Comparison of ENCODE assay signal across 19 cellular contexts in genomic region chr4:185247151-185247550, GRCh38. TPM values are rescaled to one million over a fixed set of nuclear protein-coding genes. Genes with fewer than 3 reads are reported as not detected.
DNase-seq lines count a peak whose midpoint lies in the region; ATAC-seq and TF ChIP-seq lines count a peak whose summit lies in the region.
"Had no signal": no experiment of that assay in that cellular context is flagged by ENCODE, and none has a peak within 500 bp of the region (broad histone marks: within the 10 kb centered on the region; RNA-seq: fewer than 3 reads in every experiment).

No MANE protein-coding gene starts in this region.

- H3K18ac ChIP-seq in IMR-90 (ENCODE audit: low read depth, low read length) = no peak overlapping the region

- no peak overlapping the region for H3K56ac ChIP-seq in IMR-90 (ENCODE audit: extremely low read depth, insufficient read depth, low read length)

- no peak overlapping the region for H2BK15ac ChIP-seq in IMR-90 (ENCODE audit: low read depth, low read length)

- H3K79me1 ChIP-seq in IMR-90 (ENCODE audit: low read depth in 1 of 2, low read length in 2 of 2) = peaks cover 15 to 17% of the 10 kb centered on the region in 2 experiments

- H3K79me2 ChIP-seq in smooth muscle cell (ENCODE audit: low read depth) = peaks cover 45% of the 10 kb centered on the region

- no peak for TF ChIP-seq POLR2A in IMR-90 (IDR thresholded peaks at IDR 0.05; ENCODE audit: low read depth, low read length)
- no peak for TF ChIP-seq POLR2A in gastrocnemius medialis (IDR thresholded peaks at IDR 0.05)

- ATAC-seq in activated CD4-positive, CD25-positive, alpha-beta regulatory T cell treated with anti-CD3 and anti-CD28 coated beads, Interleukin-2, amount 50 U/mL, for 24 hours = peak; percentile 53 to 58
- peak; percentile 35; the same call in 1 of the 2 replicates for ATAC-seq in IMR-90 (ENCODE audit: low read depth)
- no peak for ATAC-seq in gastrocnemius medialis

- POLR2A ChIA-PET in IMR-90 (lab: Charles Lee; ENCODE audit: unreplicated experiment) = no interaction called here

- no peak overlapping the region for H3K27ac ChIP-seq in IMR-90 (ENCODE audit: insufficient read depth, low read length)
- peak overlapping the region; percentile 37 to 43 for H3K27ac ChIP-seq in ascending aorta
- peak overlapping the region; percentile 29 for H3K27ac ChIP-seq in smooth muscle cell (ENCODE audit: low read depth)
- no peak overlapping the region for H3K27ac ChIP-seq in gastrocnemius medialis
- H3K27ac ChIP-seq: 22Rv1, breast epithelium, dorsolateral prefrontal cortex had no signal

- no peaks in the 10 kb centered on the region for H3K36me3 ChIP-seq in IMR-90 (ENCODE audit: control insufficient read depth, insufficient read depth, low read length)
- H3K36me3 ChIP-seq in ascending aorta = no peaks in the 10 kb centered on the region
- no peaks in the 10 kb centered on the region for H3K36me3 ChIP-seq in smooth muscle cell (ENCODE audit: low read depth)
- no peaks in the 10 kb centered on the region for H3K36me3 ChIP-seq in gastrocnemius medialis
- H3K36me3 ChIP-seq: breast epithelium had no signal

- H2AFZ ChIP-seq in IMR-90 (replicated peaks; ENCODE audit: low read length, poor library complexity) (no peak overlapping the region), smooth muscle cell (ENCODE audit: low read depth) (no peak overlapping the region)

- H2BK20ac ChIP-seq in IMR-90 (ENCODE audit: low read depth, low read length) = no peak overlapping the region

- in situ Hi-C loops in IMR-90 (cut with MboI; ENCODE audit: low sequenced_read_pairs) = no loop called here
- in situ Hi-C loops in gastrocnemius medialis (cut with MboI; ENCODE audit: low sequenced_read_pairs in 4 of 4) = no loop called here

- H3K9ac ChIP-seq in IMR-90 (ENCODE audit: low read depth, low read length) (no peak overlapping the region), smooth muscle cell (ENCODE audit: low read depth) (no peak overlapping the region)

- H3K9me3 ChIP-seq in IMR-90 (ENCODE audit: control insufficient read depth, insufficient read depth, low read length) (no peaks in the 10 kb centered on the region), ascending aorta (no peaks in the 10 kb centered on the region), smooth muscle cell (replicated peaks; ENCODE audit: low read depth) (no peaks in the 10 kb centered on the region), gastrocnemius medialis (no peaks in the 10 kb centered on the region)
- H3K9me3 ChIP-seq: breast epithelium had no signal

- CTCF ChIA-PET in IMR-90 (lab: Yijun Ruan, JAX) = interaction anchor here (0.9 to 1.0 kb wide), 2 partner anchors 9 to 31 kb away, joined by 3 read pairs; no protein-coding TSS in a partner anchor

- no peaks in the 10 kb centered on the region; the same call in 1 of the 2 replicates for H3K9me1 ChIP-seq in IMR-90 (ENCODE audit: insufficient read depth, low read length)

- no CpG with 5 or more reads among the region's 1 CpG for WGBS in IMR-90 (ENCODE audit: extremely low coverage in 2 of 2, insufficient read length in 1 of 2), 2 experiments
- 75% methylated on average over 1 of the region's 1 CpG for WGBS in smooth muscle cell (ENCODE audit: low lambda C conversion rate)

- BruUV-seq in IMR-90 (replicated peaks; lab: Mats Ljungman, UMichigan) = no TSS peak

- H2AK9ac ChIP-seq in IMR-90 (replicated peaks; ENCODE audit: low read depth, low read length, poor library complexity) = no peak overlapping the region

- no peak overlapping the region for H4K8ac ChIP-seq in IMR-90 (ENCODE audit: low read depth in 2 of 2, low read length in 2 of 2)

- H3K4me3 ChIP-seq in IMR-90 (ENCODE audit: insufficient read depth, low read depth, low read length) = no peak overlapping the region
- H3K4me3 ChIP-seq in ascending aorta = no peak overlapping the region
- H3K4me3 ChIP-seq in smooth muscle cell = no peak overlapping the region
- no peak overlapping the region for H3K4me3 ChIP-seq in gastrocnemius medialis
- H3K4me3 ChIP-seq: breast epithelium, dorsolateral prefrontal cortex had no signal

- dilution Hi-C loops in IMR-90 (cut with HindIII; ENCODE audit: low sequenced_read_pairs, unreplicated experiment) = no loop called here

- no peak overlapping the region for H2BK120ac ChIP-seq in IMR-90 (ENCODE audit: low read depth, low read length)

- no peak overlapping the region for H2BK5ac ChIP-seq in IMR-90 (ENCODE audit: low read depth, low read length, poor library complexity, severe bottlenecking)

- no peaks in the 10 kb centered on the region for H3K27me3 ChIP-seq in IMR-90 (ENCODE audit: control insufficient read depth, insufficient read depth, low read length)
- no peaks in the 10 kb centered on the region for H3K27me3 ChIP-seq in ascending aorta
- H3K27me3 ChIP-seq in smooth muscle cell (ENCODE audit: low read depth) = no peaks in the 10 kb centered on the region
- H3K27me3 ChIP-seq in gastrocnemius medialis = no peaks in the 10 kb centered on the region
- H3K27me3 ChIP-seq: breast epithelium, dorsolateral prefrontal cortex had no signal

- H3K14ac ChIP-seq in IMR-90 (replicated peaks; ENCODE audit: low read depth, low read length) = no peak overlapping the region

- no peak overlapping the region for H3K4ac ChIP-seq in IMR-90 (ENCODE audit: low read depth, low read length)

- no peak overlapping the region for H3K4me2 ChIP-seq in IMR-90 (ENCODE audit: low read depth, low read length)
- peak overlapping the region; percentile 12 for H3K4me2 ChIP-seq in smooth muscle cell

- no peaks in the 10 kb centered on the region for H3F3A ChIP-seq in smooth muscle cell (ENCODE audit: low read depth)

- DNase-seq in activated CD4-positive, CD25-positive, alpha-beta regulatory T cell (lab: John Stamatoyannopoulos, UW) = no peak
- DNase-seq in IMR-90 = no peak
- DNase-seq in ascending aorta (ENCODE audit: low spot score in 2 of 2) = no peak
- DNase-seq in smooth muscle cell (lab: John Stamatoyannopoulos, UW; ENCODE audit: unreplicated experiment) = no peak
- no peak for DNase-seq in NCI-H2081 (lab: John Stamatoyannopoulos, UW)
- DNase-seq in gastrocnemius medialis = no peak
- DNase-seq in stimulated activated naive CD4-positive, alpha-beta T cell treated with Interleukin-2 at 50 U/mL for 16 hours (lab: John Stamatoyannopoulos, UW) = no peak
- DNase-seq: activated gamma-delta T cell treated with Interleukin-2 at 50 U/mL for 16 hours; dorsolateral prefrontal cortex; H9; NCI-H187; NCI-H446; occipital lobe; stimulated activated CD4-positive, alpha-beta T cell treated with anti-CD3 and anti-CD28 coated beads, Interleukin-1b, Interleukin-23, amount 100 ng/mL, for 48 hours; substantia nigra; T-helper 1 cell had no signal

- H4K91ac ChIP-seq in IMR-90 (ENCODE audit: insufficient read depth, low read depth, low read length) = no peak overlapping the region

- peaks cover 4% of the 10 kb centered on the region for H3K4me1 ChIP-seq in IMR-90 (ENCODE audit: control insufficient read depth, insufficient read depth, low read length)
- peaks cover 6 to 29% of the 10 kb centered on the region in 2 donors for H3K4me1 ChIP-seq in ascending aorta
- no peaks in the 10 kb centered on the region for H3K4me1 ChIP-seq in smooth muscle cell (ENCODE audit: low read depth)
- H3K4me1 ChIP-seq in gastrocnemius medialis = peaks cover 0 to 14% of the 10 kb centered on the region in 2 donors
- H3K4me1 ChIP-seq: breast epithelium had no signal

- no peak for TF ChIP-seq RAD21 in IMR-90 (IDR thresholded peaks at IDR 0.05; ENCODE audit: low read length)

- intact Hi-C loops in IMR-90 (cut with micrococcal nuclease) (no loop called here), ascending aorta (cut with DNase I) (no loop called here), gastrocnemius medialis (cut with DNase I; ENCODE audit: low total_unique reads) (no loop called here)

- H3K23ac ChIP-seq in IMR-90 (ENCODE audit: low read depth, low read length) = no peak overlapping the region

- no peak for TF ChIP-seq CTCF in IMR-90 (conservative IDR thresholded peaks at IDR 0.05; ENCODE audit: low read depth, low read length)
- no peak for TF ChIP-seq CTCF in ascending aorta (IDR thresholded peaks at IDR 0.05)
- no peak for TF ChIP-seq CTCF in smooth muscle cell (IDR thresholded peaks at IDR 0.05; ENCODE audit: borderline replicate concordance, insufficient read depth, poor library complexity, severe bottlenecking)
- no peak for TF ChIP-seq CTCF in gastrocnemius medialis (IDR thresholded peaks at IDR 0.05 in 4 of 5, conservative IDR thresholded peaks at IDR 0.05 in 1 of 5)

- H4K20me1 ChIP-seq in IMR-90 (ENCODE audit: insufficient read depth, low read length) = no peaks in the 10 kb centered on the region
- H4K20me1 ChIP-seq in smooth muscle cell (ENCODE audit: low read depth) = peaks cover 3% of the 10 kb centered on the region

- H4K5ac ChIP-seq in IMR-90 (ENCODE audit: low read depth, low read length) = no peak overlapping the region

- no peak overlapping the region for H2AK5ac ChIP-seq in IMR-90 (ENCODE audit: low read depth, low read length)

TF ChIP-seq in IMR-90, 13 proteins besides CTCF, POLR2A, EP300 and RAD21 (continues in another document):
- TF ChIP-seq SMC3 (IDR thresholded peaks at IDR 0.05; ENCODE audit: low read depth, low read length) = no peak
- TF ChIP-seq, protein P1, sequence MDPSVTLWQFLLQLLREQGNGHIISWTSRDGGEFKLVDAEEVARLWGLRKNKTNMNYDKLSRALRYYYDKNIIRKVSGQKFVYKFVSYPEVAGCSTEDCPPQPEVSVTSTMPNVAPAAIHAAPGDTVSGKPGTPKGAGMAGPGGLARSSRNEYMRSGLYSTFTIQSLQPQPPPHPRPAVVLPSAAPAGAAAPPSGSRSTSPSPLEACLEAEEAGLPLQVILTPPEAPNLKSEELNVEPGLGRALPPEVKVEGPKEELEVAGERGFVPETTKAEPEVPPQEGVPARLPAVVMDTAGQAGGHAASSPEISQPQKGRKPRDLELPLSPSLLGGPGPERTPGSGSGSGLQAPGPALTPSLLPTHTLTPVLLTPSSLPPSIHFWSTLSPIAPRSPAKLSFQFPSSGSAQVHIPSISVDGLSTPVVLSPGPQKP (IDR thresholded peaks at IDR 0.05; ENCODE audit: borderline replicate concordance, low read depth, low read length) = no peak
- TF ChIP-seq MXI1 (IDR thresholded peaks at IDR 0.05; ENCODE audit: borderline replicate concordance, low read depth, low read length) = no peak

RNA-seq across cellular contexts. Expression of gene SNX25, which starts 37.8 kb away (rescaled TPM):
- 28.3 and 30.0 TPM in 2 replicates for total RNA-seq in IMR-90 (2012; rRNA removed)
- 9.2 and 11.4 TPM in 2 replicates for polyA plus RNA-seq in IMR-90 (2012; rRNA removed)
- polyA plus RNA-seq in IMR-90 (2012; cell fraction: cytosol; rRNA removed) = 3.2 and 4.7 TPM in 2 replicates
- polyA plus RNA-seq in IMR-90 (2012; cell fraction: nucleus; rRNA removed; ENCODE audit: low replicate concordance) = 2.4 and 9.8 TPM in 2 replicates
- 18.7 TPM for total RNA-seq in ascending aorta
- 23.6 and 25.5 TPM in 2 replicates for total RNA-seq in smooth muscle cell
- 12.3 and 16.1 TPM in 2 replicates for polyA plus RNA-seq in smooth muscle cell
- 10 to 100 TPM; 11.3 to 17.3 (median 13.4) TPM for total RNA-seq in gastrocnemius medialis

RNA-seq across cellular contexts. Expression of gene CFAP97, which starts 43.4 kb away (rescaled TPM):
- total RNA-seq in IMR-90 (2012; rRNA removed) = 16.0 and 33.9 TPM in 2 replicates
- 12.7 and 14.5 TPM in 2 replicates for polyA plus RNA-seq in IMR-90 (2012; rRNA removed)
- 1.5 and 2.1 TPM in 2 replicates for polyA plus RNA-seq in IMR-90 (2012; cell fraction: cytosol; rRNA removed)
- polyA plus RNA-seq in IMR-90 (2012; cell fraction: nucleus; rRNA removed; ENCODE audit: low replicate concordance) = 0.60 and 8.5 TPM in 2 replicates
- 27.7 TPM for total RNA-seq in ascending aorta
- total RNA-seq in smooth muscle cell = 19.0 and 28.2 TPM in 2 replicates
- polyA plus RNA-seq in smooth muscle cell = 11.4 and 15.7 TPM in 2 replicates
- 10 to 100 TPM in 2 of 4 donors, 1 to 10 TPM in 2; 6.5 to 14.1 (median 10.8) TPM for total RNA-seq in gastrocnemius medialis

Comparison
In these comparisons a context has a peak if more than half of its experiments do, and no peak if none do; other contexts are left out.
1. ATAC-seq: peak in activated CD4-positive, CD25-positive, alpha-beta regulatory T cell treated with anti-CD3 and anti-CD28 coated beads, Interleukin-2, amount 50 U/mL, for 24 hours (2 of 2) and IMR-90 (single experiment); none in gastrocnemius medialis (0 of 2).
2. H3K27ac ChIP-seq: peak in ascending aorta (2 of 2) and smooth muscle cell (single experiment); none in IMR-90 (single experiment) and gastrocnemius medialis (0 of 4).